ENCODE assay signal across 8 cellular contexts in genomic region chr22:29837780-29838598, GRCh38. TPM values are rescaled to one million over a fixed set of nuclear protein-coding genes. Genes with fewer than 3 reads are reported as not detected.
DNase-seq lines count a peak whose midpoint lies in the region; ATAC-seq lines count a peak whose summit lies in the region.

ASCC2 (minus strand) TSS chr22:29838274; CDS start chr22:29832325, 5,949 bp downstream.

- H3K4me1 ChIP-seq in BLaER1: peaks cover 26% of the 10 kb centered on the region

- H3K4me2 ChIP-seq in BLaER1: peak within 1 kb of the TSS; percentile 89

- no peaks in the 10 kb centered on the region for H3K9me3 ChIP-seq in BLaER1

- peaks cover 28% of the 10 kb centered on the region for H3K36me3 ChIP-seq in BLaER1

- peak within 1 kb of the TSS; percentile 82 for H3K9ac ChIP-seq in BLaER1

- DNase-seq in NCI-H69 (lab: John Stamatoyannopoulos, UW) (peak; percentile 100), cortex of kidney (lab: John Stamatoyannopoulos, UW) (peak; percentile 45), left colon (peak; percentile 100)
- peak; percentile 99 for DNase-seq in activated CD4-positive, alpha-beta T cell treated with anti-CD3 and anti-CD28 coated beads, Interleukin-2, amount 50 U/mL, for 1 hour
- peak; percentile 100 for DNase-seq in stimulated activated CD4-positive, alpha-beta T cell treated with anti-CD3 and anti-CD28 coated beads, Interleukin-1b, Interleukin-23, amount 100 ng/mL, for 48 hours

- no peaks in the 10 kb centered on the region for H3K27me3 ChIP-seq in BLaER1

- peak; percentile 98 for ATAC-seq in GM19328 (IDR thresholded peaks at IDR 0.05; ENCODE audit: unreplicated experiment)
- peak; percentile 87 for ATAC-seq in HG03520 (IDR thresholded peaks at IDR 0.05; ENCODE audit: unreplicated experiment)
- ATAC-seq in left colon: peak; percentile 98

- H4K20me1 ChIP-seq in BLaER1: no peaks in the 10 kb centered on the region

- H3K4me3 ChIP-seq in BLaER1: peak within 1 kb of the TSS; percentile 83

- intact Hi-C loops in left colon (cut with DNase I, micrococcal nuclease): no loop called here

- H3K27ac ChIP-seq in BLaER1: peak within 1 kb of the TSS; percentile 82

RNA-seq across cellular contexts. Expression of gene ASCC2, which starts in this region (rescaled TPM):
- 10 to 100 TPM; 63.0 to 71.3 TPM for total RNA-seq in left colon

Comparison
In these comparisons a context has a peak if more than half of its experiments do, and no peak if none do; other contexts are left out.
1. Peak in every context shown above with its lines: DNase-seq, ATAC-seq, H3K4me3 ChIP-seq and H3K27ac ChIP-seq.
2. DNase-seq: peak in every context shown above with its lines; median percentile 100 in NCI-H69; 100 in left colon; 100 in stimulated activated CD4-positive, alpha-beta T cell treated with anti-CD3 and anti-CD28 coated beads, Interleukin-1b, Interleukin-23, amount 100 ng/mL, for 48 hours; 99 in activated CD4-positive, alpha-beta T cell treated with anti-CD3 and anti-CD28 coated beads, Interleukin-2, amount 50 U/mL, for 1 hour; 45 in cortex of kidney.